Comparison of ENCODE assay signal across 8 cellular contexts in the genomic region with DNA sequence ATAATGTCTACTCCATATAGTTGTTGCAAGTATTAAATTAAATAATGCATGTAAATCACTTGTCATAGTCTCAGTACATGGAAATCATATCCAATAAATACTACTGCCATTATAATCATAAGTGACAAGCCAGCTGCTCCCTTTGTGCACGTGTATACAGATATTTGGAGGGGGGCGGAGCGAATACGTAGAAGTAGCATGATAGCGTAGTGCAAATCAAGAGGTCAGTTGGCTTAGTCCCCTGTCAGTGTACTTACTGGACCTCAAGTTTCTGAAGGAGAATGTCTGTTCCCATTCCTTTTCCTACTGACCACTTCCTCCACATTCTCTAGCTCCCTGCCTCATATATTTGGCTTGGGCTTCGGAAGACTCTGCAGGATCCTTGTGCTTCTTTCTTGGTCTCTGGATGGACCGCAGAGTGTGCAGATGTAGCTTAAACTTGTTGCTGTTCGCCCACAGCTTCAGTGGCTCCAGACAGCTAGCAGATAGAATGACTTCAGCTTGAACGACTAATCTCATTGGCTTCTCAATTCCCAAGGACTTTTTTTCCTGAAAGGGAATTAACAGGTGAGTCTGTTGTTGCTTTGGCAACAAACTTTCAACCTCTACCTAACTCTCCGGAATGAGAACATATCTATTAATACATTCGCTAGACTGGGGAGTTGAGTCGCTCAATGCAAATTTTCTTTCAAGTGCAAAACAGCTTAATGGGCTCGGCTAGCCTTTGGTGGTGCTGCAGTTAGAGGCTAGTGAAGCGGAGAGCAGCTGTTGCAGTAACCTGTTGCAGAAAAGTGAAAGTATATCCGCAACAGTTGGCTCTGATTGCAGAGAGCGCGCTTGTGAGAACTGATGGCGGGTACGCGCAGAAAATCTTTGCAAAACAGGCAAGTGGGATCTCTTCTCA. TPM values are rescaled to one million over a fixed set of nuclear protein-coding genes. Genes with fewer than 3 reads are reported as not detected.
DNase-seq lines count a peak whose midpoint lies in the region; ATAC-seq, FAIRE-seq and TF ChIP-seq lines count a peak whose summit lies in the region.

Gene PCDHB1, plus strand, starts transcription at position 753 of the 904 bp plus-strand sequence. Its CDS starts 97 bp downstream, at position 850.

- TF ChIP-seq CTCF in WERI-Rb-1 (IDR thresholded peaks at IDR 0.05; ENCODE audit: low read depth, low read length) = no peak

- H3K27ac Mint-ChIP-seq in immature natural killer cell = no peak within 1 kb of the TSS
- H3K27ac Mint-ChIP-seq in stimulated activated naive CD8-positive, alpha-beta T cell treated with anti-CD3 and anti-CD28 coated beads, Interleukin-15, amount 100 ng/mL, for 72 hours = no peak within 1 kb of the TSS
- no peak within 1 kb of the TSS for H3K27ac Mint-ChIP-seq in stimulated activated memory B cell treated with anti-CD40 and anti-IgM and Interleukin-4, amounts not matched to agents 10 μg/mL and 1 μg/mL and 100 μg/mL, for 72 hours

- H3K27me3 ChIP-seq in WERI-Rb-1 (ENCODE audit: insufficient read depth, low read depth, severe bottlenecking) = peaks cover 5% of the 10 kb centered on the region

- peaks cover 0 to 1% of the 10 kb centered on the region in 2 donors for H3K4me1 Mint-ChIP-seq in immature natural killer cell
- H3K4me1 Mint-ChIP-seq in stimulated activated naive CD8-positive, alpha-beta T cell treated with anti-CD3 and anti-CD28 coated beads, Interleukin-15, amount 100 ng/mL, for 72 hours = peaks cover 6% of the 10 kb centered on the region
- no peaks in the 10 kb centered on the region for H3K4me1 Mint-ChIP-seq in stimulated activated memory B cell treated with anti-CD40 and anti-IgM and Interleukin-4, amounts not matched to agents 10 μg/mL and 1 μg/mL and 100 μg/mL, for 72 hours

- H3K4me3 ChIP-seq in WERI-Rb-1 (ENCODE audit: low read depth, low read length) = peak within 1 kb of the TSS; percentile 14; the same call in 1 of the 2 replicates

- ATAC-seq in stimulated activated naive CD8-positive, alpha-beta T cell treated with anti-CD3 and anti-CD28 coated beads, Interleukin-15, amount 100 ng/mL, for 72 hours = no peak
- ATAC-seq in GM19467 (IDR thresholded peaks at IDR 0.05; ENCODE audit: unreplicated experiment) = no peak
- ATAC-seq in stimulated activated memory B cell treated with anti-CD40 and anti-IgM and Interleukin-4, amounts not matched to agents 10 μg/mL and 1 μg/mL and 100 μg/mL, for 72 hours = no peak

- no peak for FAIRE-seq in GM12892 (lab: Jason Lieb, UNC)

- peak within 1 kb of the TSS in 4 of 5 donors; percentile 4 to 61 (median 16) for H3K4me3 Mint-ChIP-seq in immature natural killer cell
- peak within 1 kb of the TSS; percentile 33 to 47 for H3K4me3 Mint-ChIP-seq in stimulated activated naive CD8-positive, alpha-beta T cell treated with anti-CD3 and anti-CD28 coated beads, Interleukin-15, amount 100 ng/mL, for 72 hours
- no peak within 1 kb of the TSS for H3K4me3 Mint-ChIP-seq in stimulated activated memory B cell treated with anti-CD40 and anti-IgM and Interleukin-4, amounts not matched to agents 10 μg/mL and 1 μg/mL and 100 μg/mL, for 72 hours

- H3K27ac ChIP-seq in WERI-Rb-1 = no peak within 1 kb of the TSS

- H3K9me3 ChIP-seq in WERI-Rb-1 (ENCODE audit: severe bottlenecking) = no peaks in the 10 kb centered on the region

- TF ChIP-seq POLR2A in GM12892 (IDR thresholded peaks at IDR 0.05; ENCODE audit: low read depth, low read length) = no peak

- H3K36me3 ChIP-seq in WERI-Rb-1 = no peaks in the 10 kb centered on the region

- peaks cover 6 to 28% (median 8%) of the 10 kb centered on the region in 6 donors for H3K9me3 Mint-ChIP-seq in immature natural killer cell
- H3K9me3 Mint-ChIP-seq in stimulated activated naive CD8-positive, alpha-beta T cell treated with anti-CD3 and anti-CD28 coated beads, Interleukin-15, amount 100 ng/mL, for 72 hours = peaks cover 10 to 13% of the 10 kb centered on the region in 2 donors
- no peaks in the 10 kb centered on the region for H3K9me3 Mint-ChIP-seq in stimulated activated memory B cell treated with anti-CD40 and anti-IgM and Interleukin-4, amounts not matched to agents 10 μg/mL and 1 μg/mL and 100 μg/mL, for 72 hours

- H3K36me3 Mint-ChIP-seq in immature natural killer cell = peaks cover 0 to 4% (median 3%) of the 10 kb centered on the region in 3 donors
- H3K36me3 Mint-ChIP-seq in stimulated activated memory B cell treated with anti-CD40 and anti-IgM and Interleukin-4, amounts not matched to agents 10 μg/mL and 1 μg/mL and 100 μg/mL, for 72 hours = no peaks in the 10 kb centered on the region

- DNase-seq in NCI-H2107 treated with DMSO at 0.1 percent for 48 hours (lab: John Stamatoyannopoulos, UW; ENCODE audit: unreplicated experiment) (peak; percentile 36), NCI-H2107 (lab: John Stamatoyannopoulos, UW) (no peak), WERI-Rb-1 (peak; percentile 30), immature natural killer cell (no peak), GM12892 (ENCODE audit: insufficient read length) (no peak)
- no peak for DNase-seq in stimulated activated naive CD8-positive, alpha-beta T cell treated with anti-CD3 and anti-CD28 coated beads, Interleukin-15, amount 100 ng/mL, for 72 hours

- H3K27me3 Mint-ChIP-seq in immature natural killer cell (ENCODE audit: low read depth in 3 of 3) = peaks cover 4 to 14% (median 9%) of the 10 kb centered on the region in 3 donors
- H3K27me3 Mint-ChIP-seq in stimulated activated naive CD8-positive, alpha-beta T cell treated with anti-CD3 and anti-CD28 coated beads, Interleukin-15, amount 100 ng/mL, for 72 hours = peaks cover 48% of the 10 kb centered on the region
- H3K27me3 Mint-ChIP-seq in stimulated activated memory B cell treated with anti-CD40 and anti-IgM and Interleukin-4, amounts not matched to agents 10 μg/mL and 1 μg/mL and 100 μg/mL, for 72 hours = peaks cover 15% of the 10 kb centered on the region

RNA-seq across cellular contexts. Expression of gene PCDHB1, which starts in this region (rescaled TPM):
- polyA plus RNA-seq in immature natural killer cell = not detected
- polyA plus RNA-seq in GM12892 (2012; ENCODE audit: missing spikeins) = not detected

Comparison
In these comparisons a context has a peak if more than half of its experiments do, and no peak if none do; other contexts are left out.
1. DNase-seq: peak in NCI-H2107 treated with DMSO at 0.1 percent for 48 hours (single experiment) and WERI-Rb-1 (single experiment); none in NCI-H2107 (single experiment), immature natural killer cell (0 of 3), stimulated activated naive CD8-positive, alpha-beta T cell treated with anti-CD3 and anti-CD28 coated beads, Interleukin-15, amount 100 ng/mL, for 72 hours (0 of 2) and GM12892 (single experiment).